8 cellular contexts compared by ENCODE assay signal in the genomic region with DNA sequence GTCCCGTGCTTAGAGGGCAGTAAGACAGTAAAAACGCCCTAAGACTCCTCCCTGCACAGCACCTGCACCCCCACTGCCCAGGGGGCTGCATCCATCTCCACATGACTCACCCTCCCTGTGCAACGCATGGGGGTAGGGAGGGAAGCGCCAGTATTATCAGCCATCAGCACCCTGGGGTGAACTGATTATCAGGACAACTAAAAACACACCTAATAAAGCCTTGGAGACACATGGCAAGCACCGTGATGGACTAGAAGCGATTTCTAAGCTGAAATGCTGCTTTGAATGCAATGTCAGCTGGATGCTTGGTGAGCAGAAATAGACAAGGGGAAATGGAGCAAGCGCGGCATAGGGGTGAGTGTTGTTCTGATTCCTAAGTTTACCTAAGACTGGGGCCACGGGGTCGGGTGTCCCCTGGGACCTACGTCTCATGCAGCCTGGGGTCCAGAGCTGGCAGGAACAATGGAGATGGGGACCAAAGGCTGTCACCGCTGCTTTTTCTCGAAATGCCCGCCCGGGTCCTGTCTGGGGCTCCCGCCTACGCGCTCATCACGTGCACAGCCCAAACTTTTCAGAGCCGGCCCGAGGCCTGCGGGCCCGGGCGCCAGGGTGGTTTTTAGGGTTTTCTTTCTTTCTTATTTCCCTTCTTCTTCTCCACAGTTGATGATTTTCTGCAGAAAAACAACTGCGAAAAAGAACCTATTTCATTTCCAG. TPM values are rescaled to one million over a fixed set of nuclear protein-coding genes. Genes with fewer than 3 reads are reported as not detected.
DNase-seq lines count a peak whose midpoint lies in the region; ATAC-seq and TF ChIP-seq lines count a peak whose summit lies in the region.

No MANE protein-coding gene starts in this region.

- CTCF ChIA-PET in MCF 10A (lab: Yijun Ruan, JAX): interaction anchor here (0.6 to 2.8 kb wide), 21 partner anchors 8 to 219 kb away, joined by 3 to 23 read pairs (median 4); no protein-coding TSS in a partner anchor

- H3K36me3 Mint-ChIP-seq in MCF 10A (ENCODE audit: insufficient read depth, unreplicated experiment): peaks cover 27% of the 10 kb centered on the region

- no peaks in the 10 kb centered on the region for H3K36me3 ChIP-seq in kidney epithelial cell (ENCODE audit: control insufficient read depth, insufficient read depth, low read length)

- H3K27me3 ChIP-seq in kidney epithelial cell (ENCODE audit: control insufficient read depth, insufficient read depth, low read length): no peaks in the 10 kb centered on the region

- peak overlapping the region; percentile 56 for H3K4me3 ChIP-seq in kidney epithelial cell (ENCODE audit: low read depth, low read length)

- peaks cover 17% of the 10 kb centered on the region for H3K4me1 Mint-ChIP-seq in MCF 10A (ENCODE audit: insufficient read depth, unreplicated experiment)

- ATAC-seq in HG02642 (IDR thresholded peaks at IDR 0.05; ENCODE audit: poor library complexity, unreplicated experiment): peak; percentile 35

- POLR2A ChIA-PET in MCF 10A (lab: Yijun Ruan, JAX): interaction anchor here (0.6 to 10.3 kb wide), 23 partner anchors 8 to 239 kb away, joined by 3 to 127 read pairs (median 6); no protein-coding TSS in a partner anchor

- TF ChIP-seq CTCF in MCF 10A (IDR thresholded peaks at IDR 0.05; ENCODE audit: unreplicated experiment): no peak
- no peak for TF ChIP-seq CTCF in kidney epithelial cell (IDR thresholded peaks at IDR 0.05; ENCODE audit: insufficient read depth, low read length, poor library complexity, severe bottlenecking)

- H3K4me3 Mint-ChIP-seq in MCF 10A (ENCODE audit: unreplicated experiment): peak overlapping the region; percentile 72

- no peaks in the 10 kb centered on the region for H3K9me3 Mint-ChIP-seq in MCF 10A (ENCODE audit: unreplicated experiment)

- H3K27ac Mint-ChIP-seq in MCF 10A (ENCODE audit: low read depth, unreplicated experiment): peak overlapping the region; percentile 89

- DNase-seq in activated T-cell treated with anti-CD3 and anti-CD28 coated beads for 1 hour (ENCODE audit: low read depth): peak; percentile 45
- no peak for DNase-seq in activated T-cell treated with anti-CD3 and anti-CD28 coated beads for 4 hours
- DNase-seq in NCI-H345 treated with DMSO at 0.1 percent for 48 hours (lab: John Stamatoyannopoulos, UW; ENCODE audit: unreplicated experiment): peak; percentile 48
- peak; percentile 52 for DNase-seq in MCF 10A (ENCODE audit: unreplicated experiment)
- no peak for DNase-seq in kidney epithelial cell (ENCODE audit: low read depth)
- peak; percentile 88 for DNase-seq in stimulated activated naive CD4-positive, alpha-beta T cell treated with Interleukin-2 at 50 U/mL for 16 hours (lab: John Stamatoyannopoulos, UW)
- no peak for DNase-seq in stimulated activated CD4-positive, alpha-beta T cell treated with anti-CD3 and anti-CD28 coated beads, Interleukin-2, amount 100 ng/mL, for 48 hours

- TSS peak; percentile 69 for BruUV-seq in MCF 10A (replicated peaks; lab: Mats Ljungman, UMichigan)

- intact Hi-C loops in MCF 10A (cut with micrococcal nuclease): loop anchor here (2.0 kb wide), 1 partner anchor 34 kb away; no protein-coding TSS in a partner anchor

- H3K27me3 Mint-ChIP-seq in MCF 10A (ENCODE audit: insufficient read depth, unreplicated experiment): no peaks in the 10 kb centered on the region

RNA-seq across cellular contexts. Expression of a gene that starts 0.7 kb away (rescaled TPM):
- total RNA-seq in MCF 10A (2022) (38.2 and 52.8 TPM in 2 replicates), kidney epithelial cell (56.3 and 65.8 TPM in 2 replicates)

Comparison
In these comparisons a context has a peak if more than half of its experiments do, and no peak if none do; other contexts are left out.
1. DNase-seq: peak in activated T-cell treated with anti-CD3 and anti-CD28 coated beads for 1 hour (single experiment), NCI-H345 treated with DMSO at 0.1 percent for 48 hours (single experiment), MCF 10A (single experiment) and stimulated activated naive CD4-positive, alpha-beta T cell treated with Interleukin-2 at 50 U/mL for 16 hours (single experiment); none in activated T-cell treated with anti-CD3 and anti-CD28 coated beads for 4 hours (single experiment), kidney epithelial cell (single experiment) and stimulated activated CD4-positive, alpha-beta T cell treated with anti-CD3 and anti-CD28 coated beads, Interleukin-2, amount 100 ng/mL, for 48 hours (0 of 2).